8 cellular contexts compared by ENCODE assay signal in genomic region chr10:80662429-80663211, GRCh38.
DNase-seq lines count a peak whose midpoint lies in the region; ATAC-seq and TF ChIP-seq lines count a peak whose summit lies in the region.

No MANE protein-coding gene starts in this region.

- peak overlapping the region; percentile 44 for H3K4me3 Mint-ChIP-seq in activated T-helper 17 cell treated with anti-CD3 and anti-CD28 coated beads, Interleukin-2, amount 50 U/mL, for 72 hours
- peak overlapping the region; percentile 80 for H3K4me3 Mint-ChIP-seq in nephron progenitor cell

- H3K4me3 ChIP-seq in fibroblast of pulmonary artery (replicated peaks; ENCODE audit: low read depth, low read length), result peak overlapping the region; percentile 21

- H3K27me3 Mint-ChIP-seq in activated T-helper 17 cell treated with anti-CD3 and anti-CD28 coated beads, Interleukin-2, amount 50 U/mL, for 72 hours, result peaks cover 25% of the 10 kb centered on the region
- no peaks in the 10 kb centered on the region for H3K27me3 Mint-ChIP-seq in nephron progenitor cell (ENCODE audit: low read depth, poor library complexity)

- TF ChIP-seq CTCF in fibroblast of pulmonary artery (IDR thresholded peaks at IDR 0.05; ENCODE audit: low read length, missing control alignments), result peak; percentile 74
- peak; percentile 80 for TF ChIP-seq CTCF in nephron progenitor cell (IDR thresholded peaks at IDR 0.05)

- H3K27ac Mint-ChIP-seq in activated T-helper 17 cell treated with anti-CD3 and anti-CD28 coated beads, Interleukin-2, amount 50 U/mL, for 72 hours, result no peak overlapping the region
- H3K27ac Mint-ChIP-seq in nephron progenitor cell, result no peak overlapping the region

- H3K36me3 Mint-ChIP-seq in activated T-helper 17 cell treated with anti-CD3 and anti-CD28 coated beads, Interleukin-2, amount 50 U/mL, for 72 hours (ENCODE audit: low read depth), result no peaks in the 10 kb centered on the region
- no peaks in the 10 kb centered on the region for H3K36me3 Mint-ChIP-seq in nephron progenitor cell (ENCODE audit: low read depth)

- peak; percentile 72 for ATAC-seq in GM19455 (IDR thresholded peaks at IDR 0.05; ENCODE audit: unreplicated experiment)
- ATAC-seq in activated T-helper 17 cell treated with anti-CD3 and anti-CD28 coated beads, Interleukin-2, amount 50 U/mL, for 72 hours (replicated peaks), result peak; percentile 79

- peak; percentile 43 for DNase-seq in COLO668 (lab: John Stamatoyannopoulos, UW; ENCODE audit: unreplicated experiment)
- DNase-seq in HS-5 (ENCODE audit: low read depth), result peak; percentile 36
- DNase-seq in OCI-M1 (lab: John Stamatoyannopoulos, UW), result peak; percentile 91
- peak; percentile 82 for DNase-seq in fibroblast of pulmonary artery (ENCODE audit: low read depth)
- DNase-seq in nephron progenitor cell, result peak; percentile 91
- peak; percentile 9 to 74 (median 52) for DNase-seq in stimulated activated naive CD4-positive, alpha-beta T cell (lab: John Stamatoyannopoulos, UW)

- H3K4me1 Mint-ChIP-seq in activated T-helper 17 cell treated with anti-CD3 and anti-CD28 coated beads, Interleukin-2, amount 50 U/mL, for 72 hours, result peaks cover 6% of the 10 kb centered on the region
- peaks cover 50% of the 10 kb centered on the region for H3K4me1 Mint-ChIP-seq in nephron progenitor cell

- H3K9me3 Mint-ChIP-seq in activated T-helper 17 cell treated with anti-CD3 and anti-CD28 coated beads, Interleukin-2, amount 50 U/mL, for 72 hours, result no peaks in the 10 kb centered on the region
- H3K9me3 Mint-ChIP-seq in nephron progenitor cell, result no peaks in the 10 kb centered on the region

Comparison
In these comparisons a context has a peak if more than half of its experiments do, and no peak if none do; other contexts are left out.
1. Peak in every context shown above with its lines: DNase-seq, ATAC-seq and H3K4me3 ChIP-seq.
2. DNase-seq: peak in every context shown above with its lines; median percentile 91 in OCI-M1; 91 in nephron progenitor cell; 82 in fibroblast of pulmonary artery; 52 in stimulated activated naive CD4-positive, alpha-beta T cell; 43 in COLO668; 36 in HS-5.